27 cellular contexts compared by ENCODE assay signal in genomic region chr22:29060251-29060650, GRCh38. TPM values are rescaled to one million over a fixed set of nuclear protein-coding genes. Genes with fewer than 3 reads are reported as not detected.
A peak's percentile ranks its signal among the peaks of the same experiment; 100 is the strongest.
DNase-seq lines count a peak whose midpoint lies in the region; ATAC-seq, FAIRE-seq and TF ChIP-seq lines count a peak whose summit lies in the region.
"Had no signal": no experiment of that assay in that cellular context is flagged by ENCODE, and none has a peak within 500 bp of the region (broad histone marks: within the 10 kb centered on the region; RNA-seq: fewer than 3 reads in every experiment).

No MANE protein-coding gene starts in this region.

- no peak overlapping the region for H3K4ac ChIP-seq in H1 (replicated peaks; ENCODE audit: insufficient read length, low read depth, low read length)

- H3K9me3 ChIP-seq in H1 (ENCODE audit: insufficient read depth in 2 of 2, low read depth in 1 of 2, low read length in 1 of 2) (no peaks in the 10 kb centered on the region), neural progenitor cell (ENCODE audit: low read depth) (no peaks in the 10 kb centered on the region)
- H3K9me3 ChIP-seq: BLaER1, HAP-1, SJCRH30 had no signal

- no peak overlapping the region for H2BK15ac ChIP-seq in H1 (ENCODE audit: low read length)

- intact Hi-C loops in activated T-helper 2 cell treated with anti-CD3 and anti-CD28 coated beads, Interferon-gamma antibody, Interleukin-2, Interleukin-4, amounts not matched to agents 10 μg/mL and 5 μg/mL and 100 μg/mL, durations not matched to agents 14 hours and 24 hours and 36 hours (cut with micrococcal nuclease), result no loop called here

- H4K5ac ChIP-seq in H1 (ENCODE audit: insufficient read length, low read depth, low read length), result no peak overlapping the region

- no peak overlapping the region for H2BK5ac ChIP-seq in H1 (ENCODE audit: low read depth, low read length)

- TF ChIP-seq EP300 in H1 (IDR thresholded peaks at IDR 0.05; ENCODE audit: borderline replicate concordance in 1 of 2, low read depth in 2 of 2, low read length in 2 of 2), result no peak

- no peaks in the 10 kb centered on the region for H3K79me2 ChIP-seq in GM23338 (replicated peaks; ENCODE audit: insufficient read depth)
- H3K79me2 ChIP-seq in H1 (ENCODE audit: control insufficient read depth in 1 of 2, insufficient read depth in 2 of 2, low read length in 2 of 2), result no peaks in the 10 kb centered on the region
- H3K79me2 ChIP-seq in neural progenitor cell (ENCODE audit: low read depth), result no peaks in the 10 kb centered on the region

- H3K23ac ChIP-seq in H1 (ENCODE audit: insufficient read length), result no peak overlapping the region

- H3K4me3 ChIP-seq in GM23338, result no peak overlapping the region
- H3K4me3 ChIP-seq in H1 (ENCODE audit: extremely low read depth in 1 of 4, insufficient read depth in 2 of 4, low read depth in 3 of 4, low read length in 4 of 4), result no peak overlapping the region
- no peak overlapping the region for H3K4me3 ChIP-seq in neural progenitor cell
- H3K4me3 ChIP-seq: BLaER1, GM12878, HAP-1, SJCRH30 had no signal

- no peak for FAIRE-seq in H1 (lab: Jason Lieb, UNC)
- FAIRE-seq: A204.1, GM12878, GM19239 had no signal

- no peak overlapping the region for H3K14ac ChIP-seq in H1 (ENCODE audit: insufficient read length)

- H3K27me3 ChIP-seq in GM23338 (ENCODE audit: insufficient read depth), result no peaks in the 10 kb centered on the region
- no peaks in the 10 kb centered on the region for H3K27me3 ChIP-seq in H1 (replicated peaks in 1 of 4; ENCODE audit: control insufficient read depth in 3 of 4, extremely low read depth in 1 of 4, insufficient read depth in 3 of 4, low read length in 3 of 4)
- no peaks in the 10 kb centered on the region for H3K27me3 ChIP-seq in neural progenitor cell
- H3K27me3 ChIP-seq: BLaER1, SJCRH30 had no signal

- POLR2A ChIA-PET in H1 (lab: Charles Lee; ENCODE audit: partially characterized antibody), result interaction anchor here (1.1 kb wide), 1 partner anchor 205 kb away, joined by 3 read pairs; no protein-coding TSS in a partner anchor

- no peaks in the 10 kb centered on the region for H3K23me2 ChIP-seq in H1 (ENCODE audit: low read depth, low read length)

- H3F3A ChIP-seq in GM23338 (replicated peaks; ENCODE audit: low read depth), result no peaks in the 10 kb centered on the region
- H3F3A ChIP-seq in neural progenitor cell (ENCODE audit: low read depth), result peaks cover 4% of the 10 kb centered on the region

- no peak overlapping the region for H3K56ac ChIP-seq in H1 (replicated peaks; ENCODE audit: insufficient read length, low read depth, low read length)

- H2AFZ ChIP-seq in GM23338, result no peak overlapping the region
- no peak overlapping the region for H2AFZ ChIP-seq in H1 (ENCODE audit: low read length)
- no peak overlapping the region for H2AFZ ChIP-seq in neural progenitor cell (replicated peaks)

- no peak overlapping the region for H3K18ac ChIP-seq in H1 (ENCODE audit: extremely low read depth, low read length)

- CTCF ChIA-PET in H1 (lab: Charles Lee; ENCODE audit: partially characterized antibody), result interaction anchor here (0.6 to 3.0 kb wide), 6 partner anchors 20 to 214 kb away, joined by 3 to 9 read pairs (median 4); no protein-coding TSS in a partner anchor

- H4K20me1 ChIP-seq in GM23338 (replicated peaks; ENCODE audit: insufficient read depth) (no peaks in the 10 kb centered on the region), H1 (replicated peaks in 1 of 2; ENCODE audit: control insufficient read depth in 1 of 2, insufficient read depth in 2 of 2, low read length in 2 of 2) (no peaks in the 10 kb centered on the region), neural progenitor cell (ENCODE audit: low read depth) (peaks cover 6% of the 10 kb centered on the region)
- H4K20me1 ChIP-seq: BLaER1 had no signal

- H3K4me1 ChIP-seq in GM23338 (ENCODE audit: insufficient read depth) (peaks cover 13% of the 10 kb centered on the region), H1 (replicated peaks in 1 of 4; ENCODE audit: control insufficient read depth in 3 of 4, insufficient read depth in 4 of 4, low read length in 3 of 4) (peaks cover 4 to 10% (median 6%) of the 10 kb centered on the region in 4 experiments), neural progenitor cell (peaks cover 13% of the 10 kb centered on the region)
- H3K4me1 ChIP-seq: HAP-1 had no signal

- peak; percentile 42 to 55 for TF ChIP-seq CTCF in GM23338 (conservative IDR thresholded peaks at IDR 0.05; ENCODE audit: low read depth in 2 of 2)
- TF ChIP-seq CTCF in H1 (IDR thresholded peaks at IDR 0.05; ENCODE audit: control extremely low read depth in 1 of 3, insufficient read depth in 1 of 3, low read depth in 1 of 3, low read length in 3 of 3), result peak; percentile 42 to 52 (median 44)
- peak; percentile 14 for TF ChIP-seq CTCF in neural progenitor cell (IDR thresholded peaks at IDR 0.05)

- no peaks in the 10 kb centered on the region for H3K36me3 Mint-ChIP-seq in GM23338 (ENCODE audit: low read depth)
- peaks cover 8% of the 10 kb centered on the region for H3K36me3 Mint-ChIP-seq in neural progenitor cell
- no peaks in the 10 kb centered on the region for H3K36me3 Mint-ChIP-seq in activated T-helper 2 cell treated with anti-CD3 and anti-CD28 coated beads, Interferon-gamma antibody, Interleukin-2, Interleukin-4, amounts not matched to agents 10 μg/mL and 5 μg/mL and 100 μg/mL, durations not matched to agents 14 hours and 24 hours and 36 hours (ENCODE audit: low read depth)
- H3K36me3 Mint-ChIP-seq: CD4-positive, CD25-positive, alpha-beta regulatory T cell had no signal

- ATAC-seq in GM23338 (peak; percentile 21; the same call in 2 of the 3 replicates), HG02938 (IDR thresholded peaks at IDR 0.05; ENCODE audit: unreplicated experiment) (no peak), GM21825 (IDR thresholded peaks at IDR 0.05; ENCODE audit: unreplicated experiment) (no peak)
- ATAC-seq: GM12878, PC-3, SK-N-SH treated with all-trans-retinoic acid at 6 μM for 48 hours had no signal

- no peak overlapping the region for H2AK5ac ChIP-seq in H1 (ENCODE audit: low read depth, low read length)

- no peak overlapping the region for H2BK12ac ChIP-seq in H1 (ENCODE audit: low read depth, low read length)

- H3K27me3 Mint-ChIP-seq in GM23338 (ENCODE audit: insufficient read depth, low read depth, poor library complexity), result peaks cover 8% of the 10 kb centered on the region
- peaks cover 14% of the 10 kb centered on the region for H3K27me3 Mint-ChIP-seq in neural progenitor cell (ENCODE audit: insufficient read depth, low read depth)
- peaks cover 46% of the 10 kb centered on the region for H3K27me3 Mint-ChIP-seq in activated T-helper 2 cell treated with anti-CD3 and anti-CD28 coated beads, Interferon-gamma antibody, Interleukin-2, Interleukin-4, amounts not matched to agents 10 μg/mL and 5 μg/mL and 100 μg/mL, durations not matched to agents 14 hours and 24 hours and 36 hours (ENCODE audit: low read depth)

- peaks cover 30% of the 10 kb centered on the region for H3K4me1 Mint-ChIP-seq in GM23338
- peaks cover 49% of the 10 kb centered on the region for H3K4me1 Mint-ChIP-seq in neural progenitor cell
- peaks cover 5% of the 10 kb centered on the region for H3K4me1 Mint-ChIP-seq in activated T-helper 2 cell treated with anti-CD3 and anti-CD28 coated beads, Interferon-gamma antibody, Interleukin-2, Interleukin-4, amounts not matched to agents 10 μg/mL and 5 μg/mL and 100 μg/mL, durations not matched to agents 14 hours and 24 hours and 36 hours (ENCODE audit: low read depth)

- H3K27ac Mint-ChIP-seq in GM23338 (no peak overlapping the region), neural progenitor cell (peak overlapping the region; percentile 14)
- no peak overlapping the region for H3K27ac Mint-ChIP-seq in activated T-helper 2 cell treated with anti-CD3 and anti-CD28 coated beads, Interferon-gamma antibody, Interleukin-2, Interleukin-4, amounts not matched to agents 10 μg/mL and 5 μg/mL and 100 μg/mL, durations not matched to agents 14 hours and 24 hours and 36 hours
- H3K27ac Mint-ChIP-seq: CD4-positive, CD25-positive, alpha-beta regulatory T cell; HFFc6 had no signal

- no peak overlapping the region for H3K4me3 Mint-ChIP-seq in GM23338
- no peak overlapping the region for H3K4me3 Mint-ChIP-seq in neural progenitor cell
- H3K4me3 Mint-ChIP-seq in activated T-helper 2 cell treated with anti-CD3 and anti-CD28 coated beads, Interferon-gamma antibody, Interleukin-2, Interleukin-4, amounts not matched to agents 10 μg/mL and 5 μg/mL and 100 μg/mL, durations not matched to agents 14 hours and 24 hours and 36 hours (ENCODE audit: low read depth), result no peak overlapping the region
- H3K4me3 Mint-ChIP-seq: CD4-positive, CD25-positive, alpha-beta regulatory T cell; HFFc6 had no signal

- H3K9me2 ChIP-seq in GM23338 (ENCODE audit: insufficient read depth), result no peaks in the 10 kb centered on the region

- H3K9me3 Mint-ChIP-seq in GM23338 (no peaks in the 10 kb centered on the region), neural progenitor cell (no peaks in the 10 kb centered on the region)
- H3K9me3 Mint-ChIP-seq in activated T-helper 2 cell treated with anti-CD3 and anti-CD28 coated beads, Interferon-gamma antibody, Interleukin-2, Interleukin-4, amounts not matched to agents 10 μg/mL and 5 μg/mL and 100 μg/mL, durations not matched to agents 14 hours and 24 hours and 36 hours, result no peaks in the 10 kb centered on the region
- H3K9me3 Mint-ChIP-seq: CD4-positive, CD25-positive, alpha-beta regulatory T cell; HFFc6 had no signal

- peak; percentile 58 for DNase-seq in GM23338 (ENCODE audit: low spot score)
- peak; percentile 68 for DNase-seq in MV-4-11 (lab: John Stamatoyannopoulos, UW)
- DNase-seq in H1 (ENCODE audit: low read depth in 1 of 2, low spot score in 2 of 2), result no peak
- no peak for DNase-seq in neural progenitor cell (ENCODE audit: low spot score)
- DNase-seq in activated T-helper 2 cell treated with anti-CD3 and anti-CD28 coated beads, Interferon-gamma antibody, Interleukin-2, Interleukin-4, amounts not matched to agents 10 μg/mL and 5 μg/mL and 100 μg/mL, durations not matched to agents 14 hours and 24 hours and 36 hours (ENCODE audit: low spot score), result no peak
- DNase-seq: CD4-positive, CD25-positive, alpha-beta regulatory T cell; GDM1; HFFc6; Karpas-422; NCI-H1092 treated with DMSO at 0.1 percent for 48 hours; NCI-H1436; NCI-H187; NCI-H2081 treated with DMSO at 0.1 percent for 48 hours; NCI-H2171; NCI-H226; NCI-H510A; NCI-H69; PC-3; SJCRH30 had no signal

- no peaks in the 10 kb centered on the region for H3K79me1 ChIP-seq in H1 (ENCODE audit: low read depth, low read length)

- H3K36me3 ChIP-seq in GM23338 (ENCODE audit: insufficient read depth) (no peaks in the 10 kb centered on the region), H1 (ENCODE audit: control insufficient read depth in 2 of 4, insufficient read depth in 4 of 4, low read length in 3 of 4) (no peaks in the 10 kb centered on the region), neural progenitor cell (no peaks in the 10 kb centered on the region)
- H3K36me3 ChIP-seq: BLaER1, HAP-1, SJCRH30 had no signal

- no peak overlapping the region for H2BK120ac ChIP-seq in H1 (replicated peaks; ENCODE audit: low read depth, low read length)

- H2BK20ac ChIP-seq in H1 (ENCODE audit: low read length), result no peak overlapping the region; the same call in 1 of the 2 replicates

- no peak overlapping the region for H3K9ac ChIP-seq in H1 (replicated peaks in 1 of 4; ENCODE audit: extremely low read depth in 1 of 4, low read depth in 3 of 4, low read length in 3 of 4)
- H3K9ac ChIP-seq in neural progenitor cell, result no peak overlapping the region
- H3K9ac ChIP-seq: BLaER1 had no signal

- TF ChIP-seq POLR2A in H1 (IDR thresholded peaks at IDR 0.05; ENCODE audit: control extremely low read depth in 1 of 2, low read depth in 2 of 2, low read length in 2 of 2), result no peak

- H3K27ac ChIP-seq in GM23338 (ENCODE audit: low read depth), result no peak overlapping the region
- H3K27ac ChIP-seq in H1 (ENCODE audit: low read depth, low read length), result no peak overlapping the region
- H3K27ac ChIP-seq in neural progenitor cell, result no peak overlapping the region
- H3K27ac ChIP-seq: BLaER1, SJCRH30 had no signal

- H4K8ac ChIP-seq in H1 (ENCODE audit: extremely low read depth, insufficient read depth, low read length), result no peak overlapping the region

- TF ChIP-seq RAD21 in H1 (IDR thresholded peaks at IDR 0.05 in 1 of 2, conservative IDR thresholded peaks at IDR 0.05 in 1 of 2; ENCODE audit: low read depth in 2 of 2, low read length in 2 of 2), result peak; percentile 41 to 55

- no peak overlapping the region for H4K91ac ChIP-seq in H1 (replicated peaks; ENCODE audit: insufficient read length, low read length)

- H3K4me2 ChIP-seq in GM23338 (no peak overlapping the region), H1 (ENCODE audit: insufficient read depth in 1 of 2, low read depth in 2 of 2, low read length in 2 of 2) (no peak overlapping the region), neural progenitor cell (no peak overlapping the region)

- 86% methylated on average over 9 of the region's 9 CpGs; no CpG with 5 or more reads in 1 of the 2 experiments for WGBS in H1 (ENCODE audit: extremely low coverage in 1 of 2, insufficient coverage in 1 of 2, insufficient read length in 1 of 2, insufficient replicate concordance in 2 of 2, low coverage in 1 of 2, low lambda C conversion rate in 2 of 2, missing lambda C conversion rate in 1 of 2), 2 experiments

RNA-seq across cellular contexts. Expression of gene C22orf31, which starts 1.4 kb away (rescaled TPM):
- total RNA-seq in GM23338 (2014; rRNA removed; shearing (Covaris generic)), result not detected in 2 replicates
- polyA plus RNA-seq in GM23338 (2016; fragmentation: Nextera tagmentation; extraction: Ambion mirVana) (0.36 TPM in 1 of 2 replicates, not detected in the other), H1 (2011; rRNA removed) (not detected in 2 replicates)
- not detected in 2 replicates for total RNA-seq in H1 (2021; fragmentation: NEBNext Ultra II Directional; extraction: Animal tissue kit (Norgen Biotek cat#: 25700))
- not detected for polyA plus RNA-seq in H1 (2011; cell fraction: cytosol; rRNA removed)
- not detected for polyA plus RNA-seq in H1 (2011; cell fraction: nucleus; rRNA removed)
- not detected in 4 replicates for polyA plus RNA-seq in H1 (2012, experiment 1 of 2)
- polyA plus RNA-seq in H1 (2012, experiment 2 of 2), result not detected
- polyA plus RNA-seq in H1 (2013, experiment 1 of 2), result not detected
- not detected for polyA plus RNA-seq in H1 (2013, experiment 2 of 2)
- polyA minus RNA-seq in H1 (2011; rRNA and poly(A)+ RNA removed), result not detected in 2 replicates
- polyA minus RNA-seq in H1 (2011; cell fraction: cytosol; rRNA and poly(A)+ RNA removed), result not detected
- polyA minus RNA-seq in H1 (2011; cell fraction: nucleus; rRNA and poly(A)+ RNA removed), result not detected
- total RNA-seq in neural progenitor cell (ENCODE audit: low replicate concordance), result not detected in 2 replicates
- total RNA-seq in activated T-helper 2 cell treated with anti-CD3 and anti-CD28 coated beads, Interferon-gamma antibody, Interleukin-2, Interleukin-4, amounts not matched to agents 10 μg/mL and 5 μg/mL and 100 μg/mL, durations not matched to agents 14 hours and 24 hours and 36 hours, result not detected in 2 replicates
- total RNA-seq: CD4-positive, CD25-positive, alpha-beta regulatory T cell; GM12878; HFFc6; PC-3; SJCRH30 had no signal
- polyA plus RNA-seq: CD4-positive, CD25-positive, alpha-beta regulatory T cell; GM12878 had no signal

RNA-seq across cellular contexts. Expression of gene KREMEN1, which starts 12.6 kb away (rescaled TPM):
- 3.4 and 3.8 TPM in 2 replicates for total RNA-seq in GM23338 (2014; rRNA removed; shearing (Covaris generic))
- polyA plus RNA-seq in GM23338 (2016; fragmentation: Nextera tagmentation; extraction: Ambion mirVana), result 1.8 and 2.6 TPM in 2 replicates
- total RNA-seq in H1 (2021; fragmentation: NEBNext Ultra II Directional; extraction: Animal tissue kit (Norgen Biotek cat#: 25700)), result 3.2 TPM in 2 replicates
- polyA plus RNA-seq in H1 (2011; rRNA removed), result 2.1 and 5.9 TPM in 2 replicates
- 2.1 TPM for polyA plus RNA-seq in H1 (2011; cell fraction: cytosol; rRNA removed)
- 3.6 TPM for polyA plus RNA-seq in H1 (2011; cell fraction: nucleus; rRNA removed)
- polyA plus RNA-seq in H1 (2012, experiment 1 of 2), result 1.6 to 2.6 TPM (median 1.9 TPM) in 4 replicates
- 1.8 TPM for polyA plus RNA-seq in H1 (2012, experiment 2 of 2)
- 2.2 TPM for polyA plus RNA-seq in H1 (2013, experiment 1 of 2)
- polyA plus RNA-seq in H1 (2013, experiment 2 of 2), result 2.8 TPM
- 2.0 and 2.5 TPM in 2 replicates for polyA minus RNA-seq in H1 (2011; rRNA and poly(A)+ RNA removed)
- polyA minus RNA-seq in H1 (2011; cell fraction: cytosol; rRNA and poly(A)+ RNA removed), result 2.9 TPM
- polyA minus RNA-seq in H1 (2011; cell fraction: nucleus; rRNA and poly(A)+ RNA removed), result 1.7 TPM
- 1.4 and 1.9 TPM in 2 replicates for total RNA-seq in neural progenitor cell (ENCODE audit: low replicate concordance)
- 0.23 and 0.27 TPM in 2 replicates for total RNA-seq in activated T-helper 2 cell treated with anti-CD3 and anti-CD28 coated beads, Interferon-gamma antibody, Interleukin-2, Interleukin-4, amounts not matched to agents 10 μg/mL and 5 μg/mL and 100 μg/mL, durations not matched to agents 14 hours and 24 hours and 36 hours
- polyA plus RNA-seq: CD4-positive, CD25-positive, alpha-beta regulatory T cell had no signal

Comparison
In these comparisons a context has a peak if more than half of its experiments do, and no peak if none do; other contexts are left out.
1. DNase-seq: peak in GM23338 (single experiment) and MV-4-11 (single experiment); none in H1 (0 of 2), neural progenitor cell (single experiment) and activated T-helper 2 cell treated with anti-CD3 and anti-CD28 coated beads, Interferon-gamma antibody, Interleukin-2, Interleukin-4, amounts not matched to agents 10 μg/mL and 5 μg/mL and 100 μg/mL, durations not matched to agents 14 hours and 24 hours and 36 hours (single experiment).
2. Peak in every context shown above with its lines, with median percentiles within 50 percentile points of each other: CTCF ChIP-seq.